25 cellular contexts compared by ENCODE assay signal in genomic region chr10:125193306-125193877, GRCh38. TPM values are rescaled to one million over a fixed set of nuclear protein-coding genes. Genes with fewer than 3 reads are reported as not detected.
"Had no signal": no experiment of that assay in that cellular context is flagged by ENCODE, and none has a peak within 500 bp of the region (broad histone marks: within the 10 kb centered on the region; RNA-seq: fewer than 3 reads in every experiment).

No MANE protein-coding gene starts in this region.

- H3K9me3 Mint-ChIP-seq: activated CD4-positive, alpha-beta memory T cell treated with anti-CD3 and anti-CD28 coated beads for 36 hours; activated T-cell treated with anti-CD3 and anti-CD28 coated beads, Interleukin-2, amount 50 U/mL, for 4 hours had no signal

- H3K27me3 ChIP-seq: MG63 had no signal

- ATAC-seq: activated T-cell treated with anti-CD3 and anti-CD28 coated beads, Interleukin-2, amount 50 U/mL, for 4 hours; T-helper 17 cell had no signal

- H3K4me2 ChIP-seq: KMS-11 had no signal

- H3K4me1 Mint-ChIP-seq: activated CD4-positive, alpha-beta T cell treated with anti-CD3 and anti-CD28 coated beads, Interleukin-2, amount 10 ng/mL, durations not matched to agents 7 days and 5 days; T-helper 17 cell had no signal

- H3K4me3 Mint-ChIP-seq: activated CD4-positive, alpha-beta memory T cell treated with anti-CD3 and anti-CD28 coated beads for 36 hours; activated CD4-positive, alpha-beta T cell treated with anti-CD3 and anti-CD28 coated beads, Interleukin-2, amount 10 ng/mL, durations not matched to agents 7 days and 5 days; activated naive CD8-positive, alpha-beta T cell; activated T-cell treated with anti-CD3 and anti-CD28 coated beads, Interleukin-2, amount 50 U/mL, for 4 hours; T-helper 17 cell had no signal

- H3K27ac ChIP-seq: KMS-11 had no signal

- H3K27ac Mint-ChIP-seq: activated CD4-positive, alpha-beta memory T cell treated with anti-CD3 and anti-CD28 coated beads for 36 hours; activated CD4-positive, alpha-beta T cell treated with anti-CD3 and anti-CD28 coated beads, Interleukin-2, amount 10 ng/mL, durations not matched to agents 7 days and 5 days; activated naive CD8-positive, alpha-beta T cell; T-helper 17 cell had no signal

- H3K4me3 ChIP-seq: MG63 had no signal

- H3K9ac ChIP-seq: KMS-11 had no signal

- H3K36me3 Mint-ChIP-seq: activated CD4-positive, alpha-beta memory T cell treated with anti-CD3 and anti-CD28 coated beads for 36 hours; activated naive CD8-positive, alpha-beta T cell had no signal

- H3K9me3 ChIP-seq: MG63 had no signal

- H3K27me3 Mint-ChIP-seq: activated CD4-positive, alpha-beta memory T cell treated with anti-CD3 and anti-CD28 coated beads for 36 hours; activated CD4-positive, alpha-beta T cell treated with anti-CD3 and anti-CD28 coated beads, Interleukin-2, amount 10 ng/mL, durations not matched to agents 7 days and 5 days; T-helper 17 cell had no signal

- DNase-seq: activated CD4-positive, alpha-beta memory T cell treated with anti-CD3 and anti-CD28 coated beads for 36 hours; activated CD4-positive, alpha-beta T cell treated with anti-CD3 and anti-CD28 coated beads, Interleukin-2, amount 10 ng/mL, durations not matched to agents 7 days and 5 days; activated CD4-positive, CD25-positive, alpha-beta regulatory T cell; activated CD8-positive, alpha-beta memory T cell treated with anti-CD3 and anti-CD28 coated beads for 24 hours; activated effector memory CD4-positive, alpha-beta T cell treated with anti-CD3 and anti-CD28 coated beads, Interleukin-2, amount 50 U/mL, for 16 hours; activated naive CD4-positive, alpha-beta T cell treated with Interleukin-2 at 50 U/mL for 16 hours; activated T-cell treated with anti-CD3 and anti-CD28 coated beads, Interleukin-2, amount 50 U/mL, for 4 hours; MG63; MV-4-11; NCI-H1092 treated with DMSO at 0.1 percent for 48 hours; NCI-H1417 treated with DMSO at 0.1 percent for 48 hours; NCI-H1694; NCI-H2029; NCI-H2107; NCI-H2171 treated with DMSO at 0.1 percent for 48 hours; NCI-H226; NCI-H510A; NCI-H526 treated with DMSO at 0.1 percent for 48 hours; NCI-H82; SIG-M5; T-helper 17 cell; T-helper 9 cell had no signal

- H3K36me3 ChIP-seq: MG63 had no signal

RNA-seq across cellular contexts. Expression of gene CTBP2, which starts 33.0 kb away (rescaled TPM):
- total RNA-seq: OCI-LY7 had no signal
